Comparison of ENCODE assay signal across 1 cellular context in genomic region chr21:37554661-37555379, GRCh38.
A peak's percentile ranks its signal among the peaks of the same experiment; 100 is the strongest.
TF ChIP-seq lines count a peak whose summit lies in the region.

No MANE protein-coding gene starts in this region.

TF ChIP-seq in K562, 482 proteins besides CTCF, POLR2A, EP300 and RAD21 (continued from another document):
- TF ChIP-seq ZBTB34 (CRISPR knock-in tag; IDR thresholded peaks at IDR 0.05) (no peak), MAFF (IDR thresholded peaks at IDR 0.05; ENCODE audit: low read length) (peak; percentile 86), MAFK (IDR thresholded peaks at IDR 0.05; ENCODE audit: low read length) (peak; percentile 85), TCF7 (IDR thresholded peaks at IDR 0.05; ENCODE audit: borderline replicate concordance) (no peak), ZNF766 (CRISPR knock-in tag; conservative IDR thresholded peaks at IDR 0.05) (no peak), C11orf30 (IDR thresholded peaks at IDR 0.05; ENCODE audit: low read depth) (peak; percentile 83), ZNF316 (IDR thresholded peaks at IDR 0.05) (peak; percentile 93), SMARCB1 (IDR thresholded peaks at IDR 0.05; ENCODE audit: insufficient read length, low read depth) (no peak)
